ENCODE assay signal across 8 cellular contexts in genomic region chr10:71383972-71384687, GRCh38. TPM values are rescaled to one million over a fixed set of nuclear protein-coding genes. Genes with fewer than 3 reads are reported as not detected.
DNase-seq lines count a peak whose midpoint lies in the region; ATAC-seq and TF ChIP-seq lines count a peak whose summit lies in the region.

No MANE protein-coding gene starts in this region.

- H4K20me1 ChIP-seq in DND-41 (ENCODE audit: insufficient read depth, low read length): no peaks in the 10 kb centered on the region

- 25 to 38% (median 30%) methylated on average over 6 to 10 of the region's 10 CpGs for WGBS in ovary, 3 donors
- WGBS in transverse colon (ENCODE audit: low coverage in 1 of 2), 2 donors: 22 to 41% methylated on average over 3 to 10 of the region's 10 CpGs

- H3K9me3 ChIP-seq in DND-41 (ENCODE audit: insufficient read depth, low read length, severe bottlenecking) (no peaks in the 10 kb centered on the region), ovary (no peaks in the 10 kb centered on the region), transverse colon (no peaks in the 10 kb centered on the region)

- DNase-seq in DND-41 (peak; percentile 74), RKO (ENCODE audit: low spot score) (peak; percentile 31), foreskin keratinocyte (no peak), ovary (peak; percentile 55 to 84 (median 77)), transverse colon (peak; percentile 79)
- peak; percentile 66 for DNase-seq in activated T-helper 9 cell treated with anti-CD3 and anti-CD28 coated beads, Interleukin-2, amount 50 U/mL, for 16 hours (ENCODE audit: low read depth)

- TF ChIP-seq CTCF in DND-41 (IDR thresholded peaks at IDR 0.05; ENCODE audit: borderline replicate concordance, extremely low read depth, low read length, poor library complexity, severe bottlenecking): peak; percentile 97
- peak; percentile 85 for TF ChIP-seq CTCF in foreskin keratinocyte (conservative IDR thresholded peaks at IDR 0.05)
- peak; percentile 62 to 90 (median 83) for TF ChIP-seq CTCF in ovary (IDR thresholded peaks at IDR 0.05)
- peak; percentile 82 to 94 (median 90) for TF ChIP-seq CTCF in transverse colon (IDR thresholded peaks at IDR 0.05)

- H3K4me3 ChIP-seq in DND-41 (ENCODE audit: low read depth in 1 of 2, low read length in 2 of 2): no peak overlapping the region
- no peak overlapping the region for H3K4me3 ChIP-seq in ovary
- H3K4me3 ChIP-seq in transverse colon: no peak overlapping the region

- no peaks in the 10 kb centered on the region for H3K4me1 ChIP-seq in DND-41 (ENCODE audit: insufficient read depth, low read length)
- H3K4me1 ChIP-seq in foreskin keratinocyte: no peaks in the 10 kb centered on the region
- H3K4me1 ChIP-seq in ovary (ENCODE audit: insufficient read depth): no peaks in the 10 kb centered on the region
- H3K4me1 ChIP-seq in transverse colon: peaks cover 0 to 6% (median under 1%) of the 10 kb centered on the region in 4 donors

- TF ChIP-seq EP300 in ovary (IDR thresholded peaks at IDR 0.05) (no peak), transverse colon (IDR thresholded peaks at IDR 0.05; ENCODE audit: low read depth) (no peak)

- H2AFZ ChIP-seq in DND-41 (ENCODE audit: low read depth, low read length): no peak overlapping the region

- H3K36me3 ChIP-seq in DND-41 (ENCODE audit: insufficient read depth, low read length) (no peaks in the 10 kb centered on the region), ovary (no peaks in the 10 kb centered on the region), transverse colon (no peaks in the 10 kb centered on the region)

- H3K27me3 ChIP-seq in DND-41 (ENCODE audit: insufficient read depth, low read length, poor library complexity): peaks cover 27% of the 10 kb centered on the region
- peaks cover 29% of the 10 kb centered on the region for H3K27me3 ChIP-seq in foreskin keratinocyte
- no peaks in the 10 kb centered on the region for H3K27me3 ChIP-seq in ovary
- H3K27me3 ChIP-seq in transverse colon: no peaks in the 10 kb centered on the region

- ATAC-seq in DND-41 (ENCODE audit: insufficient read depth, low read depth) (peak; percentile 97), HG02798 (IDR thresholded peaks at IDR 0.05; ENCODE audit: poor library complexity, unreplicated experiment) (peak; percentile 65), foreskin keratinocyte (peak; percentile 70), GM21737 (IDR thresholded peaks at IDR 0.05; ENCODE audit: unreplicated experiment) (no peak)

- H3K4me2 ChIP-seq in DND-41 (ENCODE audit: insufficient read depth, low read length): no peak overlapping the region

- no peaks in the 10 kb centered on the region for H3K79me2 ChIP-seq in DND-41 (ENCODE audit: insufficient read depth, low read length)

- intact Hi-C loops in ovary (cut with DNase I): loop anchor here in 2 of 4 donors (5.0 to 10.0 kb wide), 2 partner anchors 388 to 431 kb away; partner anchors contain the start of gene VSIR (in 1 of the 2)
- intact Hi-C loops in transverse colon (cut with DNase I; ENCODE audit: low total_unique reads): loop anchor here (5.0 to 10.0 kb wide), 2 partner anchors 183 to 431 kb away; no protein-coding TSS in a partner anchor

- no peak overlapping the region for H3K9ac ChIP-seq in DND-41 (ENCODE audit: low read depth, low read length)

- in situ Hi-C loops in transverse colon (cut with MboI; ENCODE audit: low pct_ligation_motif_present in 1 of 4, low pct_unique_long_range_greater_than_20kb in 1 of 4, low sequenced_read_pairs in 3 of 4): loop anchor here (10.0 to 25.0 kb wide), 6 partner anchors 178 to 431 kb away; partner anchors contain the start of gene C10orf105 (in 2 of the 4)

- no peak for TF ChIP-seq POLR2A in ovary (IDR thresholded peaks at IDR 0.05)
- TF ChIP-seq POLR2A in transverse colon (IDR thresholded peaks at IDR 0.05): no peak

- no peak overlapping the region for H3K27ac ChIP-seq in DND-41 (ENCODE audit: low read length)
- no peak overlapping the region for H3K27ac ChIP-seq in foreskin keratinocyte
- H3K27ac ChIP-seq in ovary: no peak overlapping the region
- no peak overlapping the region for H3K27ac ChIP-seq in transverse colon

RNA-seq across cellular contexts. Expression of gene CDH23, which starts 12.6 kb away (rescaled TPM):
- total RNA-seq in foreskin keratinocyte (0.04 TPM in 1 of 2 replicates, not detected in the other), ovary (100 to 1,000 TPM in 1 of 7 donors, 10 to 100 TPM in 5, 1 to 10 TPM in 1; 7.5 to 108 (median 40.5) TPM), transverse colon (10 to 100 TPM in 1 of 4 donors, 1 to 10 TPM in 3; 2.9 to 16.1 (median 5.9) TPM)
- polyA plus RNA-seq in foreskin keratinocyte (0.01 TPM in 1 of 2 replicates, not detected in the other), ovary (10 to 100 TPM; 10.9 to 13.3 TPM)

Comparison
In these comparisons a context has a peak if more than half of its experiments do, and no peak if none do; other contexts are left out.
1. DNase-seq: peak in DND-41 (single experiment), RKO (single experiment), activated T-helper 9 cell treated with anti-CD3 and anti-CD28 coated beads, Interleukin-2, amount 50 U/mL, for 16 hours (single experiment), ovary (5 of 5) and transverse colon (single experiment); none in foreskin keratinocyte (0 of 2).
2. Peak in every context shown above with its lines, with median percentiles within 50 percentile points of each other: CTCF ChIP-seq.